Comparison of ENCODE assay signal across 8 cellular contexts in the genomic region with DNA sequence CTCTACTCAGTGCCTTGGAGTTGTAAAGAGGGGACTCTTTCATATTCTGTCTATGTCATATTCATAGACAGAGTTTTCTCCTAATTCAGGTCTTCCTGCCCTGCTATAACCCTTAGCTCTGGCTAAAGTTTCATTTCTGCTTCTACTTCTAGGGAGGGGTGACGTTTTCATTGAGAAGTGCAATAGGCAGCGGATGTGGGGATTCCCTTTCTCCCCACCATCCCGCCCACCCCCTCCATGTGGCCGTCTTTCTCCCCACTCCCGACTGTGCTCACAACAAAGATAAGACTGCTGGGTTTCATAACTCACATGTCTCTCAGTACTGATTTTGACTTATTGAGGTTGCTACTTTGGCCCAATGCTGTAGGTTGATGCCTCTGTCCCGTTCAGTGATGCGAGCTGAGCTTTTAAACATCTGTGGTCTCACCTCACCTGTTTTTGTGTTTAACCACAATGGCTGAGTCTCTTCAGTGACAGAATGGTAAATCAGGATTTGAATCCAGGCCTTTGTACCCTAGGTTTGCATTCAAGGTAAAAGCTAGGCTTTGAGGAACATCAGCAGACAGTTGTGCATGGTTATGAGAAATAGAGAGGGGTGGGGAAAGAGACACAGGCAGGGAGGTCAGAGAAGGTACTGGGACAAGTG. TPM values are rescaled to one million over a fixed set of nuclear protein-coding genes. Genes with fewer than 3 reads are reported as not detected.
A peak's percentile ranks its signal among the peaks of the same experiment; 100 is the strongest.
DNase-seq lines count a peak whose midpoint lies in the region; ATAC-seq, FAIRE-seq and TF ChIP-seq lines count a peak whose summit lies in the region.

No MANE protein-coding gene starts in this region.

- no peak overlapping the region for H2BK12ac ChIP-seq in mesenchymal stem cell (ENCODE audit: low read length in 2 of 2)

- H3K4me1 ChIP-seq in CD8-positive, alpha-beta memory T cell (ENCODE audit: insufficient read depth, low read length): peaks cover 15% of the 10 kb centered on the region
- H3K4me1 ChIP-seq in transverse colon: peaks cover 0 to 3% (median 0%) of the 10 kb centered on the region in 4 donors
- no peaks in the 10 kb centered on the region for H3K4me1 ChIP-seq in mesenchymal stem cell (ENCODE audit: control insufficient read depth, insufficient read depth, low read depth, low read length)

- no peak for TF ChIP-seq CTCF in transverse colon (IDR thresholded peaks at IDR 0.05)

- no peak overlapping the region for H4K8ac ChIP-seq in mesenchymal stem cell (ENCODE audit: low read length)

- no peak overlapping the region for H3K9ac ChIP-seq in mesenchymal stem cell (ENCODE audit: low read length)

- no peak for FAIRE-seq in urothelium cell line (lab: Jason Lieb, UNC)

- no peaks in the 10 kb centered on the region for H3K79me1 ChIP-seq in mesenchymal stem cell (replicated peaks; ENCODE audit: low read length, poor library complexity, severe bottlenecking)

- 58 to 82% methylated on average over 4 to 7 of the region's 7 CpGs for WGBS in transverse colon (ENCODE audit: low coverage in 1 of 2), 2 donors
- WGBS in mesenchymal stem cell: 89% methylated on average over 7 of the region's 7 CpGs

- POLR2A ChIA-PET in CD8-positive, alpha-beta memory T cell (lab: Charles Lee): interaction anchor here (0.5 kb wide), 1 partner anchor 44 kb away, joined by 5 read pairs; no protein-coding TSS in a partner anchor

- no peaks in the 10 kb centered on the region for H3K27me3 ChIP-seq in CD8-positive, alpha-beta memory T cell (ENCODE audit: insufficient read depth, low read length, poor library complexity, severe bottlenecking)
- H3K27me3 ChIP-seq in transverse colon (no peaks in the 10 kb centered on the region), mesenchymal stem cell (ENCODE audit: control insufficient read depth in 1 of 2, insufficient read depth in 1 of 2, low read length in 2 of 2) (no peaks in the 10 kb centered on the region)

- intact Hi-C loops in transverse colon (cut with DNase I; ENCODE audit: low total_unique reads): no loop called here

- peak overlapping the region in 6 of 7 donors; percentile 14 to 50 (median 38) for H3K4me3 Mint-ChIP-seq in CD8-positive, alpha-beta memory T cell
- H3K4me3 Mint-ChIP-seq in activated naive CD4-positive, alpha-beta T cell treated with anti-CD3 and anti-CD28 coated beads, Interleukin-2, amount 10 ng/mL, durations not matched to agents 7 days and 5 days: no peak overlapping the region

- in situ Hi-C loops in transverse colon (cut with MboI; ENCODE audit: low pct_ligation_motif_present in 1 of 4, low pct_unique_long_range_greater_than_20kb in 1 of 4, low sequenced_read_pairs in 3 of 4): no loop called here

- no peak overlapping the region for H3K14ac ChIP-seq in mesenchymal stem cell (ENCODE audit: low read length in 2 of 2)

- no peak overlapping the region for H3K23ac ChIP-seq in mesenchymal stem cell (ENCODE audit: low read length in 2 of 2)

- H3K9me3 Mint-ChIP-seq in CD8-positive, alpha-beta memory T cell: no peaks in the 10 kb centered on the region
- H3K9me3 Mint-ChIP-seq in activated naive CD4-positive, alpha-beta T cell treated with anti-CD3 and anti-CD28 coated beads, Interleukin-2, amount 10 ng/mL, durations not matched to agents 7 days and 5 days: no peaks in the 10 kb centered on the region

- DNase-seq in CD8-positive, alpha-beta memory T cell: peak in 4 of 5 donors; percentile 7 to 49 (median 16)
- peak; percentile 35 for DNase-seq in activated naive CD4-positive, alpha-beta T cell treated with anti-CD3 and anti-CD28 coated beads, Interleukin-2, amount 10 ng/mL, durations not matched to agents 7 days and 5 days
- DNase-seq in transverse colon (peak; percentile 19), mesenchymal stem cell (no peak), urothelium cell line (ENCODE audit: low spot score) (no peak), HT-29 (ENCODE audit: low spot score) (no peak)

- H2BK5ac ChIP-seq in mesenchymal stem cell (ENCODE audit: low read depth, low read length, poor library complexity, severe bottlenecking): no peak overlapping the region

- H2AFZ ChIP-seq in mesenchymal stem cell (ENCODE audit: low read depth, low read length): no peak overlapping the region

- ATAC-seq in GM21390 (IDR thresholded peaks at IDR 0.05; ENCODE audit: unreplicated experiment) (peak; percentile 80), HG03575 (IDR thresholded peaks at IDR 0.05; ENCODE audit: extremely low read depth, insufficient number of reproducible peaks, low FRiP score, unreplicated experiment) (peak; percentile 45)

- TF ChIP-seq EP300 in transverse colon (IDR thresholded peaks at IDR 0.05; ENCODE audit: low read depth): no peak

- no peak overlapping the region for H2BK15ac ChIP-seq in mesenchymal stem cell (ENCODE audit: low read depth, poor library complexity, severe bottlenecking)

- no peak overlapping the region for H3K4ac ChIP-seq in mesenchymal stem cell (ENCODE audit: low read depth in 1 of 2, low read length in 2 of 2)

- peaks cover 13 to 24% (median 21%) of the 10 kb centered on the region in 3 donors for H3K4me1 Mint-ChIP-seq in CD8-positive, alpha-beta memory T cell
- H3K4me1 Mint-ChIP-seq in activated naive CD4-positive, alpha-beta T cell treated with anti-CD3 and anti-CD28 coated beads, Interleukin-2, amount 10 ng/mL, durations not matched to agents 7 days and 5 days: peaks cover 33% of the 10 kb centered on the region

- H3K9me3 ChIP-seq in CD8-positive, alpha-beta memory T cell (ENCODE audit: low read length): no peaks in the 10 kb centered on the region
- H3K9me3 ChIP-seq in transverse colon: no peaks in the 10 kb centered on the region
- H3K9me3 ChIP-seq in mesenchymal stem cell (ENCODE audit: control insufficient read depth, low read length): no peaks in the 10 kb centered on the region

- no peak overlapping the region for H3K27ac ChIP-seq in CD8-positive, alpha-beta memory T cell (ENCODE audit: low read depth, low read length)
- H3K27ac ChIP-seq in transverse colon (no peak overlapping the region), mesenchymal stem cell (ENCODE audit: low read length, poor library complexity, severe bottlenecking) (no peak overlapping the region)

- H3K27me3 Mint-ChIP-seq in CD8-positive, alpha-beta memory T cell: peaks cover 0 to 1% of the 10 kb centered on the region in 2 donors
- H3K27me3 Mint-ChIP-seq in activated naive CD4-positive, alpha-beta T cell treated with anti-CD3 and anti-CD28 coated beads, Interleukin-2, amount 10 ng/mL, durations not matched to agents 7 days and 5 days: peaks cover 6% of the 10 kb centered on the region

- H3K4me2 ChIP-seq in mesenchymal stem cell (ENCODE audit: low read length, poor library complexity, severe bottlenecking): no peak overlapping the region

- TF ChIP-seq POLR2A in transverse colon (IDR thresholded peaks at IDR 0.05): no peak

- H3K36me3 Mint-ChIP-seq in CD8-positive, alpha-beta memory T cell: no peaks in the 10 kb centered on the region
- no peaks in the 10 kb centered on the region for H3K36me3 Mint-ChIP-seq in activated naive CD4-positive, alpha-beta T cell treated with anti-CD3 and anti-CD28 coated beads, Interleukin-2, amount 10 ng/mL, durations not matched to agents 7 days and 5 days

- H3K27ac Mint-ChIP-seq in CD8-positive, alpha-beta memory T cell: peak overlapping the region in 7 of 8 donors; percentile 3 to 85 (median 22)
- H3K27ac Mint-ChIP-seq in activated naive CD4-positive, alpha-beta T cell treated with anti-CD3 and anti-CD28 coated beads, Interleukin-2, amount 10 ng/mL, durations not matched to agents 7 days and 5 days: no peak overlapping the region

- no peak overlapping the region for H3K4me3 ChIP-seq in CD8-positive, alpha-beta memory T cell (ENCODE audit: low read length)
- H3K4me3 ChIP-seq in transverse colon (no peak overlapping the region), mesenchymal stem cell (ENCODE audit: insufficient read depth in 1 of 2, low read depth in 1 of 2, low read length in 2 of 2) (no peak overlapping the region)

- no peak overlapping the region for H3K18ac ChIP-seq in mesenchymal stem cell (ENCODE audit: low read depth in 1 of 2, low read length in 2 of 2)

- H3K36me3 ChIP-seq in CD8-positive, alpha-beta memory T cell (ENCODE audit: insufficient read depth, low read length): no peaks in the 10 kb centered on the region
- H3K36me3 ChIP-seq in transverse colon (no peaks in the 10 kb centered on the region), mesenchymal stem cell (ENCODE audit: control insufficient read depth in 1 of 2, insufficient read depth in 2 of 2, low read depth in 1 of 2, low read length in 2 of 2) (no peaks in the 10 kb centered on the region)

- no peak overlapping the region for H4K91ac ChIP-seq in mesenchymal stem cell (ENCODE audit: low read length)

- CTCF ChIA-PET in CD8-positive, alpha-beta memory T cell (lab: Charles Lee): no interaction called here
- CTCF ChIA-PET in activated naive CD4-positive, alpha-beta T cell treated with anti-CD3 and anti-CD28 coated beads, Interleukin-2, amount 10 ng/mL, durations not matched to agents 7 days and 5 days (lab: Charles Lee): interaction anchor here (0.9 to 2.1 kb wide), 4 partner anchors 42 to 486 kb away, joined by 3 to 7 read pairs (median 4); a partner anchor contains a TSS

- H2AK5ac ChIP-seq in mesenchymal stem cell (ENCODE audit: low read length, severe bottlenecking): no peak overlapping the region

- no peak overlapping the region for H2BK120ac ChIP-seq in mesenchymal stem cell (ENCODE audit: low read depth, low read length)

RNA-seq across cellular contexts. Expression of a gene that starts 7.8 kb away (rescaled TPM):
- total RNA-seq in CD8-positive, alpha-beta memory T cell: 1 to 10 TPM; 9.3 TPM
- not detected for polyA plus RNA-seq in CD8-positive, alpha-beta memory T cell
- under 1 TPM in 3 of 4 donors, not detected in 1; 0.40 to 0.68 (median 0.64) TPM for total RNA-seq in transverse colon
- polyA plus RNA-seq in mesenchymal stem cell (2013, experiment 1 of 2): 1.3 TPM
- polyA plus RNA-seq in mesenchymal stem cell (2013, experiment 2 of 2): 1.3 TPM
- total RNA-seq in HT-29 (2014; rRNA removed; shearing (Covaris generic)): 5.6 and 6.2 TPM in 2 replicates

RNA-seq across cellular contexts. Expression of a gene that starts 41.4 kb away (rescaled TPM):
- total RNA-seq in CD8-positive, alpha-beta memory T cell: 10 to 100 TPM; 19.0 to 23.4 TPM
- 22.5 TPM for polyA plus RNA-seq in CD8-positive, alpha-beta memory T cell
- 10 to 100 TPM in 3 of 4 donors, 1 to 10 TPM in 1; 8.6 to 17.5 (median 14.6) TPM for total RNA-seq in transverse colon
- polyA plus RNA-seq in mesenchymal stem cell (2013, experiment 1 of 2): 8.2 TPM
- 8.4 TPM for polyA plus RNA-seq in mesenchymal stem cell (2013, experiment 2 of 2)
- 7.1 and 8.3 TPM in 2 replicates for total RNA-seq in HT-29 (2014; rRNA removed; shearing (Covaris generic))

Comparison
In these comparisons a context has a peak if more than half of its experiments do, and no peak if none do; other contexts are left out.
1. DNase-seq: peak in CD8-positive, alpha-beta memory T cell (4 of 5), activated naive CD4-positive, alpha-beta T cell treated with anti-CD3 and anti-CD28 coated beads, Interleukin-2, amount 10 ng/mL, durations not matched to agents 7 days and 5 days (single experiment) and transverse colon (single experiment); none in mesenchymal stem cell (single experiment), urothelium cell line (single experiment) and HT-29 (single experiment).